In genomic region chr3:98967758-98968157, GRCh38 we compare ENCODE assay signal across 18 cellular contexts.
DNase-seq lines count a peak whose midpoint lies in the region; ATAC-seq and TF ChIP-seq lines count a peak whose summit lies in the region.
"Had no signal": no experiment of that assay in that cellular context is flagged by ENCODE, and none has a peak within 500 bp of the region (broad histone marks: within the 10 kb centered on the region; RNA-seq: fewer than 3 reads in every experiment).

No MANE protein-coding gene starts in this region.

- H2BK120ac ChIP-seq in mesenchymal stem cell (ENCODE audit: low read depth, low read length) = no peak overlapping the region

- peaks cover 81% of the 10 kb centered on the region for H3K4me1 ChIP-seq in ACC112 (ENCODE audit: control insufficient read depth, insufficient read depth, low read length, unreplicated experiment)
- peaks cover 85% of the 10 kb centered on the region for H3K4me1 ChIP-seq in RWPE2 (ENCODE audit: insufficient read depth, poor library complexity, severe bottlenecking)
- peaks cover 2% of the 10 kb centered on the region for H3K4me1 ChIP-seq in mesenchymal stem cell (ENCODE audit: control insufficient read depth, insufficient read depth, low read depth, low read length)
- no peaks in the 10 kb centered on the region for H3K4me1 ChIP-seq in colonic mucosa

- no peak overlapping the region for H2BK12ac ChIP-seq in mesenchymal stem cell (ENCODE audit: low read length in 2 of 2)

- H3K36me3 Mint-ChIP-seq in activated CD8-positive, alpha-beta T cell treated with anti-CD3 and anti-CD28 coated beads for 36 hours (ENCODE audit: low read depth) = no peaks in the 10 kb centered on the region

- no peak overlapping the region for H4K91ac ChIP-seq in mesenchymal stem cell (ENCODE audit: low read length)

- H3K27me3 ChIP-seq in ACC112 (ENCODE audit: insufficient read depth, low read length) = no peaks in the 10 kb centered on the region
- H3K27me3 ChIP-seq in RWPE2 (ENCODE audit: insufficient read depth, poor library complexity, severe bottlenecking) = no peaks in the 10 kb centered on the region
- no peaks in the 10 kb centered on the region for H3K27me3 ChIP-seq in mesenchymal stem cell (ENCODE audit: control insufficient read depth in 1 of 2, insufficient read depth in 1 of 2, low read length in 2 of 2)
- no peaks in the 10 kb centered on the region for H3K27me3 ChIP-seq in colonic mucosa
- H3K27me3 ChIP-seq: BLaER1 treated with 17β-estradiol and CSF1 and Interleukin-3, amounts not matched to agents 10 nM and 100 nM had no signal

- H3K9ac ChIP-seq in mesenchymal stem cell (ENCODE audit: low read length) = peak overlapping the region; percentile 52
- no peak overlapping the region for H3K9ac ChIP-seq in colonic mucosa (ENCODE audit: low read depth in 2 of 2, low read length in 2 of 2)
- H3K9ac ChIP-seq: BLaER1 treated with 17β-estradiol and CSF1 and Interleukin-3, amounts not matched to agents 10 nM and 100 nM had no signal

- H3K4me3 Mint-ChIP-seq in activated CD8-positive, alpha-beta T cell treated with anti-CD3 and anti-CD28 coated beads for 36 hours = no peak overlapping the region
- H3K4me3 Mint-ChIP-seq in stimulated activated naive CD8-positive, alpha-beta T cell treated with anti-CD3 and anti-CD28 coated beads, Interleukin-15, amount 100 ng/mL, for 72 hours = no peak overlapping the region
- H3K4me3 Mint-ChIP-seq: CD8-positive, alpha-beta memory T cell had no signal

- H3K4me1 Mint-ChIP-seq in activated CD8-positive, alpha-beta T cell treated with anti-CD3 and anti-CD28 coated beads for 36 hours (ENCODE audit: low read depth) = peaks cover 4% of the 10 kb centered on the region
- H3K4me1 Mint-ChIP-seq in stimulated activated naive CD8-positive, alpha-beta T cell treated with anti-CD3 and anti-CD28 coated beads, Interleukin-15, amount 100 ng/mL, for 72 hours = peaks cover 7% of the 10 kb centered on the region
- H3K4me1 Mint-ChIP-seq: CD8-positive, alpha-beta memory T cell had no signal

- H3K9me3 ChIP-seq in RWPE2 (ENCODE audit: severe bottlenecking) (no peaks in the 10 kb centered on the region), mesenchymal stem cell (ENCODE audit: control insufficient read depth, low read length) (no peaks in the 10 kb centered on the region), colonic mucosa (no peaks in the 10 kb centered on the region)

- no peak for TF ChIP-seq CTCF in RWPE2 (IDR thresholded peaks at IDR 0.05; ENCODE audit: poor library complexity, severe bottlenecking)
- no peak for TF ChIP-seq CTCF in activated CD8-positive, alpha-beta T cell treated with anti-CD3 and anti-CD28 coated beads for 36 hours (IDR thresholded peaks at IDR 0.05)
- no peak for TF ChIP-seq CTCF in colonic mucosa (IDR thresholded peaks at IDR 0.05)

- H3K9me3 Mint-ChIP-seq in activated CD8-positive, alpha-beta T cell treated with anti-CD3 and anti-CD28 coated beads for 36 hours = no peaks in the 10 kb centered on the region
- peaks cover 0 to 2% of the 10 kb centered on the region in 2 donors for H3K9me3 Mint-ChIP-seq in stimulated activated naive CD8-positive, alpha-beta T cell treated with anti-CD3 and anti-CD28 coated beads, Interleukin-15, amount 100 ng/mL, for 72 hours

- H3K36me3 ChIP-seq in ACC112 (ENCODE audit: insufficient read depth, low read length) (no peaks in the 10 kb centered on the region), RWPE2 (ENCODE audit: low read depth) (no peaks in the 10 kb centered on the region), mesenchymal stem cell (ENCODE audit: control insufficient read depth in 1 of 2, insufficient read depth in 2 of 2, low read depth in 1 of 2, low read length in 2 of 2) (no peaks in the 10 kb centered on the region), colonic mucosa (no peaks in the 10 kb centered on the region)
- H3K36me3 ChIP-seq: BLaER1 treated with 17β-estradiol and CSF1 and Interleukin-3, amounts not matched to agents 10 nM and 100 nM had no signal

- CTCF ChIA-PET in activated CD8-positive, alpha-beta T cell treated with anti-CD3 and anti-CD28 coated beads for 36 hours (lab: Charles Lee) = no interaction called here

- no peak overlapping the region for H2BK15ac ChIP-seq in mesenchymal stem cell (ENCODE audit: low read depth, poor library complexity, severe bottlenecking)

- H3K27ac Mint-ChIP-seq in activated CD8-positive, alpha-beta T cell treated with anti-CD3 and anti-CD28 coated beads for 36 hours = no peak overlapping the region
- H3K27ac Mint-ChIP-seq in stimulated activated naive CD8-positive, alpha-beta T cell treated with anti-CD3 and anti-CD28 coated beads, Interleukin-15, amount 100 ng/mL, for 72 hours = no peak overlapping the region
- H3K27ac Mint-ChIP-seq: CD8-positive, alpha-beta memory T cell had no signal

- H2AFZ ChIP-seq in ACC112 (ENCODE audit: low read length, unreplicated experiment) (peak overlapping the region; percentile 39), mesenchymal stem cell (ENCODE audit: low read depth, low read length) (no peak overlapping the region)

- H3K27ac ChIP-seq in ACC112 (ENCODE audit: low read depth, low read length) (peak overlapping the region; percentile 73), RWPE2 (ENCODE audit: poor library complexity, severe bottlenecking) (peak overlapping the region; percentile 99), epithelial cell of prostate (peak overlapping the region; percentile 99), mesenchymal stem cell (ENCODE audit: low read length, poor library complexity, severe bottlenecking) (peak overlapping the region; percentile 41), colonic mucosa (no peak overlapping the region)
- H3K27ac ChIP-seq: BLaER1 treated with 17β-estradiol and CSF1 and Interleukin-3, amounts not matched to agents 10 nM and 100 nM; RWPE1 had no signal

- no peak overlapping the region for H4K8ac ChIP-seq in mesenchymal stem cell (ENCODE audit: low read length)

- POLR2A ChIA-PET in activated CD8-positive, alpha-beta T cell treated with anti-CD3 and anti-CD28 coated beads for 36 hours (lab: Charles Lee) = no interaction called here

- H3K23ac ChIP-seq in mesenchymal stem cell (ENCODE audit: low read length in 2 of 2) = no peak overlapping the region

- peaks cover 33% of the 10 kb centered on the region for H3K79me2 ChIP-seq in ACC112 (ENCODE audit: control insufficient read depth, insufficient read depth, low read length, unreplicated experiment)

- no peak overlapping the region for H3K18ac ChIP-seq in mesenchymal stem cell (ENCODE audit: low read depth in 1 of 2, low read length in 2 of 2)

- H3K27me3 Mint-ChIP-seq in activated CD8-positive, alpha-beta T cell treated with anti-CD3 and anti-CD28 coated beads for 36 hours = peaks cover 2% of the 10 kb centered on the region
- H3K27me3 Mint-ChIP-seq in stimulated activated naive CD8-positive, alpha-beta T cell treated with anti-CD3 and anti-CD28 coated beads, Interleukin-15, amount 100 ng/mL, for 72 hours = peaks cover 14% of the 10 kb centered on the region

- H2BK5ac ChIP-seq in mesenchymal stem cell (ENCODE audit: low read depth, low read length, poor library complexity, severe bottlenecking) = no peak overlapping the region

- no peak overlapping the region for H3K4me2 ChIP-seq in mesenchymal stem cell (ENCODE audit: low read length, poor library complexity, severe bottlenecking)
- H3K4me2 ChIP-seq: BLaER1 treated with 17β-estradiol and CSF1 and Interleukin-3, amounts not matched to agents 10 nM and 100 nM had no signal

- no peak overlapping the region for H3K4ac ChIP-seq in mesenchymal stem cell (ENCODE audit: low read depth in 1 of 2, low read length in 2 of 2)

- ATAC-seq in RWPE2 (ENCODE audit: low read depth) = no peak
- no peak for ATAC-seq in activated CD8-positive, alpha-beta T cell treated with anti-CD3 and anti-CD28 coated beads for 36 hours
- no peak for ATAC-seq in stimulated activated naive CD8-positive, alpha-beta T cell treated with anti-CD3 and anti-CD28 coated beads, Interleukin-15, amount 100 ng/mL, for 72 hours
- ATAC-seq: K562 had no signal

- no peak overlapping the region for H2AK5ac ChIP-seq in mesenchymal stem cell (ENCODE audit: low read length, severe bottlenecking)

- H3K4me3 ChIP-seq in ACC112 (ENCODE audit: low read depth, low read length) = peak overlapping the region; percentile 48
- H3K4me3 ChIP-seq in RWPE2 (ENCODE audit: severe bottlenecking) = no peak overlapping the region
- peak overlapping the region in 1 of 2 experiments; percentile 55 for H3K4me3 ChIP-seq in mesenchymal stem cell (ENCODE audit: insufficient read depth in 1 of 2, low read depth in 1 of 2, low read length in 2 of 2)
- H3K4me3 ChIP-seq in colonic mucosa = no peak overlapping the region
- H3K4me3 ChIP-seq: BLaER1 treated with 17β-estradiol and CSF1 and Interleukin-3, amounts not matched to agents 10 nM and 100 nM; K562 had no signal

- H3K14ac ChIP-seq in mesenchymal stem cell (ENCODE audit: low read length in 2 of 2) = no peak overlapping the region

- intact Hi-C loops in activated CD8-positive, alpha-beta T cell treated with anti-CD3 and anti-CD28 coated beads for 36 hours (cut with micrococcal nuclease) = no loop called here
- intact Hi-C loops in posterior cingulate gyrus (cut with DNase I) (no loop called here), colonic mucosa (cut with DNase I) (no loop called here)

- DNase-seq in RWPE2 (ENCODE audit: low spot score) = no peak
- no peak for DNase-seq in epithelial cell of prostate (ENCODE audit: low read depth, low spot score)
- DNase-seq in mesenchymal stem cell = no peak
- DNase-seq in activated CD8-positive, alpha-beta T cell treated with anti-CD3 and anti-CD28 coated beads for 36 hours = no peak
- DNase-seq in posterior cingulate gyrus = no peak
- no peak for DNase-seq in colonic mucosa
- no peak for DNase-seq in stimulated activated naive CD8-positive, alpha-beta T cell treated with anti-CD3 and anti-CD28 coated beads, Interleukin-15, amount 100 ng/mL, for 72 hours
- DNase-seq: CD8-positive, alpha-beta memory T cell; DMS79 treated with DMSO at 0.1 percent for 48 hours; H7; MV-4-11; NCI-H1417 treated with DMSO at 0.1 percent for 48 hours; NCI-H1930; NCI-H748 treated with DMSO at 0.1 percent for 48 hours had no signal

- no peaks in the 10 kb centered on the region for H3K79me1 ChIP-seq in mesenchymal stem cell (replicated peaks; ENCODE audit: low read length, poor library complexity, severe bottlenecking)
